24 cellular contexts compared by ENCODE assay signal in the genomic region with DNA sequence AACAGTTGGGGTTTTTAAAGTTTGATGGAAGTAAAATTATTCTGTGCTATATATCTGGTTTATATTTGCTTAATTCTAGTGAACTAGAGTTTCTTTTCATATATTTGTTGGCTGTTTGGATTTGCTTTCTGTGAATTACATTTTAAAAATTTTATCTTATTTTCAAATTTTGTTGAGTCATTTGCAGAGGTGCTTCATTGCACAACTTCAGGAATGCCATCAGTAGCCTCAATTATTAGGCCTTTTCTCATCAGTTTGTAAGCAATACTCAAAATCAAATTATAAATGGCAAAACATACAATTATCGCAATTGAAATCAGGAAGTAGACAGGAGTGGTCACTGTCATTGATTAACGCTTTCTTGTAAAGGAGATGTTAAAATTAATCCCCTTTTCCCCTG.
A peak's percentile ranks its signal among the peaks of the same experiment; 100 is the strongest.
DNase-seq lines count a peak whose midpoint lies in the region; ATAC-seq and TF ChIP-seq lines count a peak whose summit lies in the region.
"Had no signal": no experiment of that assay in that cellular context is flagged by ENCODE, and none has a peak within 500 bp of the region (broad histone marks: within the 10 kb centered on the region; RNA-seq: fewer than 3 reads in every experiment).

No MANE protein-coding gene starts in this region.

- ATAC-seq in GM23338 (no peak), GM19455 (IDR thresholded peaks at IDR 0.05; ENCODE audit: unreplicated experiment) (no peak)
- ATAC-seq: A549; CD8-positive, alpha-beta T cell had no signal

- H3K27me3 ChIP-seq in GM23338 (ENCODE audit: insufficient read depth) (no peaks in the 10 kb centered on the region), Karpas-422 (ENCODE audit: low read length) (no peaks in the 10 kb centered on the region)
- H3K27me3 ChIP-seq: BLaER1 treated with 17β-estradiol and CSF1 and Interleukin-3, amounts not matched to agents 10 nM and 100 nM had no signal

- H3K4me3 Mint-ChIP-seq in GM23338: no peak overlapping the region
- H3K4me3 Mint-ChIP-seq: B cell; CD4-positive, alpha-beta T cell; CD8-positive, alpha-beta T cell had no signal

- no peaks in the 10 kb centered on the region for H3K27me3 Mint-ChIP-seq in GM23338 (ENCODE audit: insufficient read depth, low read depth, poor library complexity)
- H3K27me3 Mint-ChIP-seq: B cell; CD4-positive, alpha-beta T cell had no signal

- CTCF ChIA-PET in OCI-LY7 (lab: Charles Lee; ENCODE audit: unreplicated experiment): no interaction called here

- no peaks in the 10 kb centered on the region for H3F3A ChIP-seq in GM23338 (replicated peaks; ENCODE audit: low read depth)

- no peaks in the 10 kb centered on the region for H3K9me2 ChIP-seq in GM23338 (ENCODE audit: insufficient read depth)
- no peaks in the 10 kb centered on the region for H3K9me2 ChIP-seq in Karpas-422 (replicated peaks; ENCODE audit: insufficient read depth, low read length)
- no peaks in the 10 kb centered on the region for H3K9me2 ChIP-seq in OCI-LY7 (ENCODE audit: insufficient read depth, low read length)

- no peaks in the 10 kb centered on the region for H3K9me3 ChIP-seq in Karpas-422 (ENCODE audit: low read length)
- no peaks in the 10 kb centered on the region for H3K9me3 ChIP-seq in OCI-LY7 (ENCODE audit: low read length)
- H3K9me3 ChIP-seq: A549; BLaER1 treated with 17β-estradiol and CSF1 and Interleukin-3, amounts not matched to agents 10 nM and 100 nM; Caco-2 had no signal

- H3K27ac Mint-ChIP-seq in GM23338: peak overlapping the region; percentile 60; the same call in 1 of the 2 replicates
- H3K27ac Mint-ChIP-seq: B cell; CD4-positive, alpha-beta T cell; CD8-positive, alpha-beta T cell had no signal

- peaks cover 3% of the 10 kb centered on the region; the same call in 1 of the 3 replicates for H3K36me3 Mint-ChIP-seq in GM23338 (ENCODE audit: low read depth)

- no peaks in the 10 kb centered on the region for H3K9me3 Mint-ChIP-seq in GM23338
- H3K9me3 Mint-ChIP-seq: CD8-positive, alpha-beta T cell had no signal

- H3K9ac ChIP-seq in Karpas-422 (ENCODE audit: low read length): no peak overlapping the region
- H3K9ac ChIP-seq: BLaER1 treated with 17β-estradiol and CSF1 and Interleukin-3, amounts not matched to agents 10 nM and 100 nM had no signal

- TF ChIP-seq CTCF in GM23338 (conservative IDR thresholded peaks at IDR 0.05; ENCODE audit: low read depth in 2 of 2) (no peak), choroid plexus epithelial cell (conservative IDR thresholded peaks at IDR 0.05; ENCODE audit: low read depth, low read length) (no peak), OCI-LY7 (conservative IDR thresholded peaks at IDR 0.05; ENCODE audit: low read length) (no peak)

- no peak overlapping the region for H3K27ac ChIP-seq in GM23338 (ENCODE audit: low read depth)
- H3K27ac ChIP-seq in Karpas-422 (ENCODE audit: low read length): peak overlapping the region; percentile 36; the same call in 1 of the 2 replicates
- no peak overlapping the region for H3K27ac ChIP-seq in OCI-LY7 (ENCODE audit: low read depth, low read length, poor library complexity, severe bottlenecking)
- H3K27ac ChIP-seq: 22Rv1; A549; BLaER1 treated with 17β-estradiol and CSF1 and Interleukin-3, amounts not matched to agents 10 nM and 100 nM; C4-2B had no signal

- DNase-seq in GM03348 (ENCODE audit: low spot score): peak; percentile 26
- DNase-seq in GM23338 (ENCODE audit: low spot score): no peak
- DNase-seq in Karpas-422: no peak
- DNase-seq in choroid plexus epithelial cell (ENCODE audit: low read depth): peak; percentile 22
- no peak for DNase-seq in OCI-LY7 (ENCODE audit: low spot score)
- DNase-seq in amygdala (lab: John Stamatoyannopoulos, UW): no peak
- no peak for DNase-seq in DMS114 treated with DMSO at 0.1 percent for 48 hours (lab: John Stamatoyannopoulos, UW; ENCODE audit: unreplicated experiment)
- DNase-seq: AML-193; Caco-2; Calu3; CD4-positive, alpha-beta T cell; CD8-positive, alpha-beta T cell; DMS153; DMS53; DMS79; DND-41; EL; GDM1 had no signal

- H3K36me3 ChIP-seq in GM23338 (ENCODE audit: insufficient read depth): no peaks in the 10 kb centered on the region
- no peaks in the 10 kb centered on the region for H3K36me3 ChIP-seq in Karpas-422 (ENCODE audit: insufficient read depth, low read length)
- no peaks in the 10 kb centered on the region for H3K36me3 ChIP-seq in OCI-LY7 (ENCODE audit: insufficient read depth, low read length)
- H3K36me3 ChIP-seq: BLaER1 treated with 17β-estradiol and CSF1 and Interleukin-3, amounts not matched to agents 10 nM and 100 nM had no signal

- peaks cover 2% of the 10 kb centered on the region; the same call in 1 of the 3 replicates for H3K4me1 Mint-ChIP-seq in GM23338

- H3K79me2 ChIP-seq in GM23338 (replicated peaks; ENCODE audit: insufficient read depth) (no peaks in the 10 kb centered on the region), Karpas-422 (ENCODE audit: low read length) (peaks cover 22% of the 10 kb centered on the region), OCI-LY7 (ENCODE audit: insufficient read depth, low read depth, low read length) (no peaks in the 10 kb centered on the region)

- H2AFZ ChIP-seq in GM23338 (no peak overlapping the region), Karpas-422 (ENCODE audit: low read length) (no peak overlapping the region), OCI-LY7 (ENCODE audit: low read length) (no peak overlapping the region)

- no TSS peak for BruUV-seq in OCI-LY7 (replicated peaks; lab: Mats Ljungman, UMichigan)

- H3K4me3 ChIP-seq in GM23338 (no peak overlapping the region), Karpas-422 (ENCODE audit: low read length) (no peak overlapping the region), choroid plexus epithelial cell (ENCODE audit: low read depth, low read length) (no peak overlapping the region), OCI-LY7 (ENCODE audit: low read depth, low read length, poor library complexity, severe bottlenecking) (no peak overlapping the region)
- H3K4me3 ChIP-seq: A549; BLaER1 treated with 17β-estradiol and CSF1 and Interleukin-3, amounts not matched to agents 10 nM and 100 nM had no signal

- POLR2A ChIA-PET in OCI-LY7 (lab: Charles Lee): no interaction called here

- intact Hi-C loops in OCI-LY7 (cut with micrococcal nuclease; ENCODE audit: unreplicated experiment): no loop called here

- H3K4me2 ChIP-seq in GM23338: no peak overlapping the region
- no peak overlapping the region for H3K4me2 ChIP-seq in Karpas-422 (ENCODE audit: low read depth, low read length, poor library complexity, severe bottlenecking)
- no peak overlapping the region for H3K4me2 ChIP-seq in OCI-LY7 (ENCODE audit: low read length)
- H3K4me2 ChIP-seq: A549; BLaER1 treated with 17β-estradiol and CSF1 and Interleukin-3, amounts not matched to agents 10 nM and 100 nM had no signal

- no peaks in the 10 kb centered on the region for H3K4me1 ChIP-seq in GM23338 (ENCODE audit: insufficient read depth)
- peaks cover 18% of the 10 kb centered on the region for H3K4me1 ChIP-seq in Karpas-422 (ENCODE audit: low read length)
- H3K4me1 ChIP-seq in OCI-LY7 (ENCODE audit: insufficient read depth, low read length, poor library complexity, severe bottlenecking): peaks cover 5% of the 10 kb centered on the region
- H3K4me1 ChIP-seq: BLaER1 treated with 17β-estradiol and CSF1 and Interleukin-3, amounts not matched to agents 10 nM and 100 nM; Caco-2 had no signal

- H4K20me1 ChIP-seq in GM23338 (replicated peaks; ENCODE audit: insufficient read depth) (no peaks in the 10 kb centered on the region), Karpas-422 (ENCODE audit: insufficient read depth, low read depth, low read length) (no peaks in the 10 kb centered on the region), OCI-LY7 (ENCODE audit: insufficient read depth, low read length) (no peaks in the 10 kb centered on the region)
- H4K20me1 ChIP-seq: BLaER1 treated with 17β-estradiol and CSF1 and Interleukin-3, amounts not matched to agents 10 nM and 100 nM had no signal

TF ChIP-seq in GM23338, 12 proteins besides CTCF, POLR2A, EP300 and RAD21 (continues in another document):
- TF ChIP-seq, protein P1, sequence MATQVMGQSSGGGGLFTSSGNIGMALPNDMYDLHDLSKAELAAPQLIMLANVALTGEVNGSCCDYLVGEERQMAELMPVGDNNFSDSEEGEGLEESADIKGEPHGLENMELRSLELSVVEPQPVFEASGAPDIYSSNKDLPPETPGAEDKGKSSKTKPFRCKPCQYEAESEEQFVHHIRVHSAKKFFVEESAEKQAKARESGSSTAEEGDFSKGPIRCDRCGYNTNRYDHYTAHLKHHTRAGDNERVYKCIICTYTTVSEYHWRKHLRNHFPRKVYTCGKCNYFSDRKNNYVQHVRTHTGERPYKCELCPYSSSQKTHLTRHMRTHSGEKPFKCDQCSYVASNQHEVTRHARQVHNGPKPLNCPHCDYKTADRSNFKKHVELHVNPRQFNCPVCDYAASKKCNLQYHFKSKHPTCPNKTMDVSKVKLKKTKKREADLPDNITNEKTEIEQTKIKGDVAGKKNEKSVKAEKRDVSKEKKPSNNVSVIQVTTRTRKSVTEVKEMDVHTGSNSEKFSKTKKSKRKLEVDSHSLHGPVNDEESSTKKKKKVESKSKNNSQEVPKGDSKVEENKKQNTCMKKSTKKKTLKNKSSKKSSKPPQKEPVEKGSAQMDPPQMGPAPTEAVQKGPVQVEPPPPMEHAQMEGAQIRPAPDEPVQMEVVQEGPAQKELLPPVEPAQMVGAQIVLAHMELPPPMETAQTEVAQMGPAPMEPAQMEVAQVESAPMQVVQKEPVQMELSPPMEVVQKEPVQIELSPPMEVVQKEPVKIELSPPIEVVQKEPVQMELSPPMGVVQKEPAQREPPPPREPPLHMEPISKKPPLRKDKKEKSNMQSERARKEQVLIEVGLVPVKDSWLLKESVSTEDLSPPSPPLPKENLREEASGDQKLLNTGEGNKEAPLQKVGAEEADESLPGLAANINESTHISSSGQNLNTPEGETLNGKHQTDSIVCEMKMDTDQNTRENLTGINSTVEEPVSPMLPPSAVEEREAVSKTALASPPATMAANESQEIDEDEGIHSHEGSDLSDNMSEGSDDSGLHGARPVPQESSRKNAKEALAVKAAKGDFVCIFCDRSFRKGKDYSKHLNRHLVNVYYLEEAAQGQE (IDR thresholded peaks at IDR 0.05; ENCODE audit: unreplicated experiment): no peak
- no peak for TF ChIP-seq CREB1 (CRISPR knock-in tag; IDR thresholded peaks at IDR 0.05; ENCODE audit: low read depth)
- no peak for TF ChIP-seq JUNB (IDR thresholded peaks at IDR 0.05; ENCODE audit: unreplicated experiment)
- TF ChIP-seq, protein P2, sequence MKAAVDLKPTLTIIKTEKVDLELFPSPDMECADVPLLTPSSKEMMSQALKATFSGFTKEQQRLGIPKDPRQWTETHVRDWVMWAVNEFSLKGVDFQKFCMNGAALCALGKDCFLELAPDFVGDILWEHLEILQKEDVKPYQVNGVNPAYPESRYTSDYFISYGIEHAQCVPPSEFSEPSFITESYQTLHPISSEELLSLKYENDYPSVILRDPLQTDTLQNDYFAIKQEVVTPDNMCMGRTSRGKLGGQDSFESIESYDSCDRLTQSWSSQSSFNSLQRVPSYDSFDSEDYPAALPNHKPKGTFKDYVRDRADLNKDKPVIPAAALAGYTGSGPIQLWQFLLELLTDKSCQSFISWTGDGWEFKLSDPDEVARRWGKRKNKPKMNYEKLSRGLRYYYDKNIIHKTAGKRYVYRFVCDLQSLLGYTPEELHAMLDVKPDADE (IDR thresholded peaks at IDR 0.05): no peak

Comparison
In these comparisons a context has a peak if more than half of its experiments do, and no peak if none do; other contexts are left out.
1. DNase-seq: peak in GM03348 (single experiment) and choroid plexus epithelial cell (single experiment); none in GM23338 (single experiment), Karpas-422 (single experiment), OCI-LY7 (single experiment), amygdala (0 of 56) and DMS114 treated with DMSO at 0.1 percent for 48 hours (single experiment).